In genomic region chr5:107217721-107218130, GRCh38 we compare ENCODE assay signal across 16 cellular contexts.
A peak's percentile ranks its signal among the peaks of the same experiment; 100 is the strongest.
DNase-seq lines count a peak whose midpoint lies in the region; TF ChIP-seq lines count a peak whose summit lies in the region.
"Had no signal": no experiment of that assay in that cellular context is flagged by ENCODE, and none has a peak within 500 bp of the region (broad histone marks: within the 10 kb centered on the region; RNA-seq: fewer than 3 reads in every experiment).

No MANE protein-coding gene starts in this region.

- H3K27ac Mint-ChIP-seq in H9, result no peak overlapping the region
- H3K27ac Mint-ChIP-seq: mesothelial cell of epicardium had no signal

- H3K23me2 ChIP-seq in H9 (ENCODE audit: insufficient read length, low read depth, low read length, poor library complexity, severe bottlenecking), result no peaks in the 10 kb centered on the region

- TF ChIP-seq RAD21 in SK-N-SH (IDR thresholded peaks at IDR 0.05; ENCODE audit: low read length), result no peak

- H3K9me3 ChIP-seq in SK-N-SH (no peaks in the 10 kb centered on the region), trophoblast cell (ENCODE audit: insufficient read depth, low read depth, low read length) (no peaks in the 10 kb centered on the region), H9 (ENCODE audit: control insufficient read depth, low read depth, low read length) (no peaks in the 10 kb centered on the region)
- H3K9me3 ChIP-seq: colonic mucosa, spleen had no signal

- H3K27me3 ChIP-seq in SK-N-SH (ENCODE audit: insufficient read depth) (no peaks in the 10 kb centered on the region), trophoblast cell (ENCODE audit: insufficient read depth, low read length) (no peaks in the 10 kb centered on the region), H9 (ENCODE audit: insufficient read depth, low read length) (no peaks in the 10 kb centered on the region)
- H3K27me3 ChIP-seq: spleen had no signal

- H3K27ac ChIP-seq in SK-N-SH (ENCODE audit: low read depth in 2 of 2, low read length in 1 of 2), result peak overlapping the region in 1 of 2 experiments; percentile 28; a peak in 1 of 4 replicates
- no peak overlapping the region for H3K27ac ChIP-seq in trophoblast cell (ENCODE audit: low read depth, low read length)
- no peak overlapping the region for H3K27ac ChIP-seq in H9 (ENCODE audit: insufficient read length, low read depth, low read length)
- H3K27ac ChIP-seq: colonic mucosa, spleen had no signal

- no peak overlapping the region for H2BK20ac ChIP-seq in H9 (ENCODE audit: low read depth, low read length, poor library complexity, severe bottlenecking)

- H3K9me3 Mint-ChIP-seq in H9, result no peaks in the 10 kb centered on the region
- H3K9me3 Mint-ChIP-seq: mesothelial cell of epicardium had no signal

- H3T11ph ChIP-seq in H9 (ENCODE audit: low read length), result no peak overlapping the region

- no peaks in the 10 kb centered on the region for H3K36me3 ChIP-seq in SK-N-SH (replicated peaks in 1 of 2; ENCODE audit: control insufficient read depth in 1 of 2, insufficient read depth in 2 of 2, low read length in 1 of 2)
- no peaks in the 10 kb centered on the region for H3K36me3 ChIP-seq in trophoblast cell (ENCODE audit: control insufficient read depth in 1 of 2, insufficient read depth in 2 of 2, low read length in 2 of 2)
- H3K36me3 ChIP-seq: colonic mucosa, spleen had no signal

- no peaks in the 10 kb centered on the region for H3K9me2 ChIP-seq in SK-N-SH

- no peak overlapping the region for H4K12ac ChIP-seq in trophoblast cell (ENCODE audit: low read depth, low read length)

- no peak for TF ChIP-seq EP300 in SK-N-SH (IDR thresholded peaks at IDR 0.05; ENCODE audit: borderline replicate concordance in 1 of 2, low read depth in 1 of 2, low read length in 1 of 2)

- H2BK5ac ChIP-seq in trophoblast cell (ENCODE audit: low read depth, low read length, poor library complexity), result no peak overlapping the region
- no peak overlapping the region for H2BK5ac ChIP-seq in H9 (ENCODE audit: insufficient read length, low read length)

- no peak overlapping the region for H2BK15ac ChIP-seq in H9 (ENCODE audit: low read depth, low read length)

- TF ChIP-seq CTCF in SK-N-SH (IDR thresholded peaks at IDR 0.05) (no peak), H9 (conservative IDR thresholded peaks at IDR 0.05) (no peak)

- H4K91ac ChIP-seq in trophoblast cell (ENCODE audit: low read depth, low read length) (no peak overlapping the region), H9 (ENCODE audit: insufficient read length, low read depth, low read length) (no peak overlapping the region)

- no peaks in the 10 kb centered on the region for H3K27me3 Mint-ChIP-seq in H9 (ENCODE audit: low read depth)

- H3K4me2 ChIP-seq in SK-N-SH (no peak overlapping the region), trophoblast cell (ENCODE audit: low read length) (no peak overlapping the region), H9 (ENCODE audit: insufficient read depth, insufficient read length, low read length) (no peak overlapping the region)

- no peaks in the 10 kb centered on the region for H3K79me1 ChIP-seq in trophoblast cell (ENCODE audit: low read length)
- no peaks in the 10 kb centered on the region for H3K79me1 ChIP-seq in H9 (ENCODE audit: insufficient read depth, low read depth, low read length, poor library complexity, severe bottlenecking)

- in situ Hi-C loops in G401 (cut with HindIII; ENCODE audit: low sequenced_read_pairs), result no loop called here

- WGBS in SK-N-SH (ENCODE audit: low lambda C conversion rate), result 83% methylated on average over 3 of the region's 3 CpGs
- no CpG with 5 or more reads among the region's 3 CpGs for WGBS in trophoblast cell (ENCODE audit: extremely low coverage, insufficient coverage, insufficient read length)
- WGBS in H9 (ENCODE audit: extremely low coverage, insufficient read length, low lambda C conversion rate), result no CpG with 5 or more reads among the region's 3 CpGs

- H3K36me3 Mint-ChIP-seq in H9 (ENCODE audit: insufficient read depth in 1 of 3, low read depth in 3 of 3), result no peaks in the 10 kb centered on the region
- H3K36me3 Mint-ChIP-seq: mesothelial cell of epicardium had no signal

- POLR2A ChIA-PET in SK-N-SH (lab: Yijun Ruan, JAX), result no interaction called here

- DNase-seq in G401 (ENCODE audit: low spot score) (peak; percentile 94), SK-N-SH (no peak), glomerular visceral epithelial cell (ENCODE audit: extremely low spot score) (peak; percentile 8), trophoblast cell (peak; percentile 50 to 86), NCI-H2196 (lab: John Stamatoyannopoulos, UW; ENCODE audit: unreplicated experiment) (no peak), DMS53 treated with DMSO at 0.1 percent for 48 hours (lab: John Stamatoyannopoulos, UW; ENCODE audit: unreplicated experiment) (no peak), epidermal melanocyte (ENCODE audit: insufficient read length, low spot score) (no peak), H9 (no peak)
- DNase-seq: activated CD4-positive, alpha-beta T cell treated with anti-CD3 and anti-CD28 coated beads for 1 hour; activated effector memory CD4-positive, alpha-beta T cell treated with Interleukin-2 at 50 U/mL for 16 hours; colonic mucosa; DND-41; NCI-H1417; RPMI8226; spleen had no signal

- CTCF ChIA-PET in SK-N-SH (lab: Yijun Ruan, JAX), result interaction anchor here (0.6 to 1.2 kb wide), 2 partner anchors 13 to 30 kb away, joined by 3 read pairs; no protein-coding TSS in a partner anchor

- H4K20me1 ChIP-seq in SK-N-SH (ENCODE audit: insufficient read depth), result no peaks in the 10 kb centered on the region
- no peaks in the 10 kb centered on the region for H4K20me1 ChIP-seq in H9 (ENCODE audit: control insufficient read depth, insufficient read depth, insufficient read length)

- H3K14ac ChIP-seq in trophoblast cell (ENCODE audit: low read length), result no peak overlapping the region
- no peak overlapping the region for H3K14ac ChIP-seq in H9 (ENCODE audit: insufficient read depth, low read length)

- no peak overlapping the region for H3K4ac ChIP-seq in trophoblast cell (ENCODE audit: low read depth, low read length)
- H3K4ac ChIP-seq in H9 (ENCODE audit: low read depth, low read length), result no peak overlapping the region

- no peaks in the 10 kb centered on the region; a peak in 2 of 4 replicates for H3K4me1 Mint-ChIP-seq in H9

- no peak overlapping the region for H3K23ac ChIP-seq in trophoblast cell (ENCODE audit: low read length)
- H3K23ac ChIP-seq in H9 (ENCODE audit: insufficient read length, low read depth, low read length), result no peak overlapping the region

- H3K79me2 ChIP-seq in SK-N-SH (ENCODE audit: insufficient read depth), result no peaks in the 10 kb centered on the region
- H3K79me2 ChIP-seq in trophoblast cell (ENCODE audit: control insufficient read depth, insufficient read depth, low read length, poor library complexity), result no peaks in the 10 kb centered on the region
- no peaks in the 10 kb centered on the region for H3K79me2 ChIP-seq in H9 (ENCODE audit: insufficient read depth, low read length)

- H2AFZ ChIP-seq in SK-N-SH (ENCODE audit: low read depth), result no peak overlapping the region
- H2AFZ ChIP-seq in trophoblast cell (ENCODE audit: insufficient read depth, low read length, poor library complexity), result no peak overlapping the region
- H2AFZ ChIP-seq in H9 (ENCODE audit: low read length), result no peak overlapping the region

- no peak overlapping the region for H3K4me3 Mint-ChIP-seq in H9
- H3K4me3 Mint-ChIP-seq: mesothelial cell of epicardium had no signal

- H4K8ac ChIP-seq in trophoblast cell (ENCODE audit: low read depth, low read length) (no peak overlapping the region), H9 (replicated peaks; ENCODE audit: insufficient read length, low read depth, low read length) (no peak overlapping the region)

- H2BK12ac ChIP-seq in trophoblast cell (ENCODE audit: low read length) (peak overlapping the region; percentile 60), H9 (ENCODE audit: insufficient read length, low read depth, low read length) (no peak overlapping the region)

- H2AK5ac ChIP-seq in trophoblast cell (ENCODE audit: low read length), result peak overlapping the region; percentile 29
- no peak overlapping the region for H2AK5ac ChIP-seq in H9 (ENCODE audit: insufficient read length, low read length)

- H2BK120ac ChIP-seq in trophoblast cell (ENCODE audit: insufficient read depth, low read length, poor library complexity), result no peak overlapping the region
- H2BK120ac ChIP-seq in H9 (ENCODE audit: low read depth, low read length, poor library complexity, severe bottlenecking), result no peak overlapping the region

- peaks cover 4 to 8% of the 10 kb centered on the region in 2 experiments; a peak in 3 of 4 replicates for H3K4me1 ChIP-seq in SK-N-SH (ENCODE audit: control insufficient read depth in 1 of 2, insufficient read depth in 2 of 2, low read depth in 1 of 2, low read length in 1 of 2)
- no peaks in the 10 kb centered on the region for H3K4me1 ChIP-seq in trophoblast cell (ENCODE audit: control insufficient read depth in 1 of 2, insufficient read depth in 2 of 2, low read length in 2 of 2)
- H3K4me1 ChIP-seq in H9 (ENCODE audit: insufficient read depth, low read length), result no peaks in the 10 kb centered on the region
- H3K4me1 ChIP-seq: colonic mucosa, spleen had no signal

- no peak overlapping the region for H3K18ac ChIP-seq in trophoblast cell (ENCODE audit: low read length)
- no peak overlapping the region for H3K18ac ChIP-seq in H9 (ENCODE audit: insufficient read length, low read depth, low read length)

- H3K9ac ChIP-seq in SK-N-SH, result no peak overlapping the region
- H3K9ac ChIP-seq in trophoblast cell (ENCODE audit: low read length), result no peak overlapping the region
- no peak overlapping the region for H3K9ac ChIP-seq in H9 (ENCODE audit: extremely low read depth, insufficient read length, low read length)

- H3K4me3 ChIP-seq in SK-N-SH (ENCODE audit: low read depth in 2 of 2, low read length in 1 of 2), result no peak overlapping the region
- H3K4me3 ChIP-seq in trophoblast cell (ENCODE audit: low read depth, low read length), result no peak overlapping the region
- H3K4me3 ChIP-seq: colonic mucosa, spleen had no signal

- peaks cover 9% of the 10 kb centered on the region for H3F3A ChIP-seq in SK-N-SH (replicated peaks; ENCODE audit: insufficient read depth)

- H3K56ac ChIP-seq in H9 (ENCODE audit: insufficient read length, low read depth, low read length), result no peak overlapping the region

- no peak overlapping the region for H4K5ac ChIP-seq in H9 (ENCODE audit: insufficient read length, low read depth, low read length)

TF ChIP-seq in SK-N-SH, 30 proteins besides CTCF, POLR2A, EP300 and RAD21 (continues in another document):
- no peak for TF ChIP-seq USF2 (IDR thresholded peaks at IDR 0.05; ENCODE audit: borderline replicate concordance, low read depth, low read length)

Comparison
In these comparisons a context has a peak if more than half of its experiments do, and no peak if none do; other contexts are left out.
1. DNase-seq: peak in G401 (single experiment), glomerular visceral epithelial cell (single experiment) and trophoblast cell (2 of 2); none in SK-N-SH (single experiment), NCI-H2196 (single experiment), DMS53 treated with DMSO at 0.1 percent for 48 hours (single experiment), epidermal melanocyte (single experiment) and H9 (single experiment).